In the genomic region with DNA sequence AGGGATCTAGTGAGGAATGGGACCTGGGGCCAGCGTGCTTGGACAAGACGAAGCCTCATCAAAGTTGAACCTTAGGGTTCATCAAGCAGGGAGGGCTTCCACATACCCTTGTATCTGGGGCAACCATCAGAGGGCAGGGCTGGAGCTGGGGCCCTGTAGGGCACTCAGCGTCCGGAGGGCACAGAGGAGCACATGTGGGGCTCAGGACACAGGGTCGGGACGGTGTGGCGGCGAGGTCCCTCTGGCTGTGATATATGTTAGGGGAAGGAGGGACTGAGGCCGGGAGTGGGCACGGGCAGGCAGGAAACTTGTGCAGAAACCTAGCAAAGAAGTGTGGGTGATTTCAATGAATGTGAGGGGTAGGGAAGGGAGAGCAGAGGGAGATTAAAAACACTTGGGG, we compare ENCODE assay signal across 1 cellular context.
TF ChIP-seq lines count a peak whose summit lies in the region.

No MANE protein-coding gene starts in this region.

TF ChIP-seq in H1, 55 proteins besides CTCF, POLR2A, EP300 and RAD21:
- TF ChIP-seq, protein P1, sequence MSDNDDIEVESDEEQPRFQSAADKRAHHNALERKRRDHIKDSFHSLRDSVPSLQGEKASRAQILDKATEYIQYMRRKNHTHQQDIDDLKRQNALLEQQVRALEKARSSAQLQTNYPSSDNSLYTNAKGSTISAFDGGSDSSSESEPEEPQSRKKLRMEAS (IDR thresholded peaks at IDR 0.05): no peak
- no peak for TF ChIP-seq TAF1 (IDR thresholded peaks at IDR 0.05; ENCODE audit: low read depth, low read length)
- no peak for TF ChIP-seq CBX5 (IDR thresholded peaks at IDR 0.05; ENCODE audit: low read depth, low read length)
- no peak for TF ChIP-seq SAP30 (IDR thresholded peaks at IDR 0.05; ENCODE audit: insufficient read depth, insufficient replicate concordance, low read length)
- TF ChIP-seq TBP (IDR thresholded peaks at IDR 0.05; ENCODE audit: low read depth, low read length): no peak
- TF ChIP-seq SIRT6 (IDR thresholded peaks at IDR 0.05; ENCODE audit: low read length): no peak
- no peak for TF ChIP-seq POU5F1 (IDR thresholded peaks at IDR 0.05; ENCODE audit: low read depth, low read length)
- no peak for TF ChIP-seq RNF2 (IDR thresholded peaks at IDR 0.05; ENCODE audit: borderline replicate concordance, low read depth, low read length, missing control alignments, poor library complexity, severe bottlenecking)
- TF ChIP-seq, protein P2, sequence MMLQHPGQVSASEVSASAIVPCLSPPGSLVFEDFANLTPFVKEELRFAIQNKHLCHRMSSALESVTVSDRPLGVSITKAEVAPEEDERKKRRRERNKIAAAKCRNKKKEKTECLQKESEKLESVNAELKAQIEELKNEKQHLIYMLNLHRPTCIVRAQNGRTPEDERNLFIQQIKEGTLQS (IDR thresholded peaks at IDR 0.05; ENCODE audit: insufficient read depth, low read depth, low read length): no peak
- TF ChIP-seq, protein P3, sequence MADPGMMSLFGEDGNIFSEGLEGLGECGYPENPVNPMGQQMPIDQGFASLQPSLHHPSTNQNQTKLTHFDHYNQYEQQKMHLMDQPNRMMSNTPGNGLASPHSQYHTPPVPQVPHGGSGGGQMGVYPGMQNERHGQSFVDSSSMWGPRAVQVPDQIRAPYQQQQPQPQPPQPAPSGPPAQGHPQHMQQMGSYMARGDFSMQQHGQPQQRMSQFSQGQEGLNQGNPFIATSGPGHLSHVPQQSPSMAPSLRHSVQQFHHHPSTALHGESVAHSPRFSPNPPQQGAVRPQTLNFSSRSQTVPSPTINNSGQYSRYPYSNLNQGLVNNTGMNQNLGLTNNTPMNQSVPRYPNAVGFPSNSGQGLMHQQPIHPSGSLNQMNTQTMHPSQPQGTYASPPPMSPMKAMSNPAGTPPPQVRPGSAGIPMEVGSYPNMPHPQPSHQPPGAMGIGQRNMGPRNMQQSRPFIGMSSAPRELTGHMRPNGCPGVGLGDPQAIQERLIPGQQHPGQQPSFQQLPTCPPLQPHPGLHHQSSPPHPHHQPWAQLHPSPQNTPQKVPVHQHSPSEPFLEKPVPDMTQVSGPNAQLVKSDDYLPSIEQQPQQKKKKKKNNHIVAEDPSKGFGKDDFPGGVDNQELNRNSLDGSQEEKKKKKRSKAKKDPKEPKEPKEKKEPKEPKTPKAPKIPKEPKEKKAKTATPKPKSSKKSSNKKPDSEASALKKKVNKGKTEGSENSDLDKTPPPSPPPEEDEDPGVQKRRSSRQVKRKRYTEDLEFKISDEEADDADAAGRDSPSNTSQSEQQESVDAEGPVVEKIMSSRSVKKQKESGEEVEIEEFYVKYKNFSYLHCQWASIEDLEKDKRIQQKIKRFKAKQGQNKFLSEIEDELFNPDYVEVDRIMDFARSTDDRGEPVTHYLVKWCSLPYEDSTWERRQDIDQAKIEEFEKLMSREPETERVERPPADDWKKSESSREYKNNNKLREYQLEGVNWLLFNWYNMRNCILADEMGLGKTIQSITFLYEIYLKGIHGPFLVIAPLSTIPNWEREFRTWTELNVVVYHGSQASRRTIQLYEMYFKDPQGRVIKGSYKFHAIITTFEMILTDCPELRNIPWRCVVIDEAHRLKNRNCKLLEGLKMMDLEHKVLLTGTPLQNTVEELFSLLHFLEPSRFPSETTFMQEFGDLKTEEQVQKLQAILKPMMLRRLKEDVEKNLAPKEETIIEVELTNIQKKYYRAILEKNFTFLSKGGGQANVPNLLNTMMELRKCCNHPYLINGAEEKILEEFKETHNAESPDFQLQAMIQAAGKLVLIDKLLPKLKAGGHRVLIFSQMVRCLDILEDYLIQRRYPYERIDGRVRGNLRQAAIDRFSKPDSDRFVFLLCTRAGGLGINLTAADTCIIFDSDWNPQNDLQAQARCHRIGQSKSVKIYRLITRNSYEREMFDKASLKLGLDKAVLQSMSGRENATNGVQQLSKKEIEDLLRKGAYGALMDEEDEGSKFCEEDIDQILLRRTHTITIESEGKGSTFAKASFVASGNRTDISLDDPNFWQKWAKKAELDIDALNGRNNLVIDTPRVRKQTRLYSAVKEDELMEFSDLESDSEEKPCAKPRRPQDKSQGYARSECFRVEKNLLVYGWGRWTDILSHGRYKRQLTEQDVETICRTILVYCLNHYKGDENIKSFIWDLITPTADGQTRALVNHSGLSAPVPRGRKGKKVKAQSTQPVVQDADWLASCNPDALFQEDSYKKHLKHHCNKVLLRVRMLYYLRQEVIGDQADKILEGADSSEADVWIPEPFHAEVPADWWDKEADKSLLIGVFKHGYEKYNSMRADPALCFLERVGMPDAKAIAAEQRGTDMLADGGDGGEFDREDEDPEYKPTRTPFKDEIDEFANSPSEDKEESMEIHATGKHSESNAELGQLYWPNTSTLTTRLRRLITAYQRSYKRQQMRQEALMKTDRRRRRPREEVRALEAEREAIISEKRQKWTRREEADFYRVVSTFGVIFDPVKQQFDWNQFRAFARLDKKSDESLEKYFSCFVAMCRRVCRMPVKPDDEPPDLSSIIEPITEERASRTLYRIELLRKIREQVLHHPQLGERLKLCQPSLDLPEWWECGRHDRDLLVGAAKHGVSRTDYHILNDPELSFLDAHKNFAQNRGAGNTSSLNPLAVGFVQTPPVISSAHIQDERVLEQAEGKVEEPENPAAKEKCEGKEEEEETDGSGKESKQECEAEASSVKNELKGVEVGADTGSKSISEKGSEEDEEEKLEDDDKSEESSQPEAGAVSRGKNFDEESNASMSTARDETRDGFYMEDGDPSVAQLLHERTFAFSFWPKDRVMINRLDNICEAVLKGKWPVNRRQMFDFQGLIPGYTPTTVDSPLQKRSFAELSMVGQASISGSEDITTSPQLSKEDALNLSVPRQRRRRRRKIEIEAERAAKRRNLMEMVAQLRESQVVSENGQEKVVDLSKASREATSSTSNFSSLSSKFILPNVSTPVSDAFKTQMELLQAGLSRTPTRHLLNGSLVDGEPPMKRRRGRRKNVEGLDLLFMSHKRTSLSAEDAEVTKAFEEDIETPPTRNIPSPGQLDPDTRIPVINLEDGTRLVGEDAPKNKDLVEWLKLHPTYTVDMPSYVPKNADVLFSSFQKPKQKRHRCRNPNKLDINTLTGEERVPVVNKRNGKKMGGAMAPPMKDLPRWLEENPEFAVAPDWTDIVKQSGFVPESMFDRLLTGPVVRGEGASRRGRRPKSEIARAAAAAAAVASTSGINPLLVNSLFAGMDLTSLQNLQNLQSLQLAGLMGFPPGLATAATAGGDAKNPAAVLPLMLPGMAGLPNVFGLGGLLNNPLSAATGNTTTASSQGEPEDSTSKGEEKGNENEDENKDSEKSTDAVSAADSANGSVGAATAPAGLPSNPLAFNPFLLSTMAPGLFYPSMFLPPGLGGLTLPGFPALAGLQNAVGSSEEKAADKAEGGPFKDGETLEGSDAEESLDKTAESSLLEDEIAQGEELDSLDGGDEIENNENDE (IDR thresholded peaks at IDR 0.05; ENCODE audit: insufficient replicate concordance, low read length): no peak
- TF ChIP-seq ZNF274 (IDR thresholded peaks at IDR 0.05; ENCODE audit: borderline replicate concordance, extremely low read depth, low read length): no peak
- no peak for TF ChIP-seq TAF7 (optimal IDR thresholded peaks at IDR 0.05; ENCODE audit: borderline replicate concordance, low read depth, low read length)
